Comparison of ENCODE assay signal across 17 cellular contexts in genomic region chr22:45429921-45430775, GRCh38. TPM values are rescaled to one million over a fixed set of nuclear protein-coding genes. Genes with fewer than 3 reads are reported as not detected.
"Had no signal": no experiment of that assay in that cellular context is flagged by ENCODE, and none has a peak within 500 bp of the region (broad histone marks: within the 10 kb centered on the region; RNA-seq: fewer than 3 reads in every experiment).

No MANE protein-coding gene starts in this region.

- DNase-seq: activated B cell treated with CpG ODN at 0.5 μM for 24 hours; activated CD4-positive, alpha-beta T cell treated with anti-CD3 and anti-CD28 coated beads, Interleukin-2, amount 10 ng/mL, durations not matched to agents 24 days and 14 days; activated CD8-positive, alpha-beta memory T cell treated with anti-CD3 and anti-CD28 coated beads, Interleukin-2, amount 50 U/mL, for 48 hours; activated naive CD4-positive, alpha-beta T cell; activated T-cell treated with anti-CD3 and anti-CD28 coated beads, Interleukin-2, amount 50 U/mL, for 72 hours; dermis blood vessel endothelial cell; gastrocnemius medialis; heart right ventricle; left colon; naive B cell; stimulated activated CD4-positive, alpha-beta T cell treated with anti-CD3 and anti-CD28 coated beads, Interleukin-2, amount 100 ng/mL, for 48 hours; T-helper 17 cell had no signal

- H3K27ac ChIP-seq: gastrocnemius medialis, heart right ventricle, parathyroid adenoma, tibial nerve had no signal

- H3K4me3 ChIP-seq: gastrocnemius medialis, heart right ventricle, tibial nerve had no signal

- H3K27me3 ChIP-seq: gastrocnemius medialis, tibial nerve had no signal

- H3K36me3 ChIP-seq: gastrocnemius medialis, heart right ventricle, tibial nerve had no signal

- H3K4me1 ChIP-seq: parathyroid adenoma had no signal

- H2AFZ ChIP-seq: parathyroid adenoma had no signal

- H3K9ac ChIP-seq: parathyroid adenoma had no signal

- ATAC-seq: activated T-cell treated with anti-CD3 and anti-CD28 coated beads, Interleukin-2, amount 50 U/mL, for 72 hours; gastrocnemius medialis; heart right ventricle; left colon; stimulated activated memory B cell treated with anti-CD40 and anti-IgM and Interleukin-4, amounts not matched to agents 10 μg/mL and 1 μg/mL and 100 μg/mL, for 72 hours; T-helper 17 cell had no signal

- H3K9me3 ChIP-seq: gastrocnemius medialis had no signal

RNA-seq across cellular contexts. Expression of gene RIBC2, which starts 16.7 kb away (rescaled TPM):
- total RNA-seq: gastrocnemius medialis had no signal

RNA-seq across cellular contexts. Expression of gene SMC1B, which starts 16.7 kb away (rescaled TPM):
- total RNA-seq: dermis blood vessel endothelial cell, gastrocnemius medialis, left colon, lung microvascular endothelial cell, renal cortical epithelial cell, tibial nerve had no signal
- polyA plus RNA-seq: heart right ventricle had no signal
